3 cellular contexts compared by ENCODE assay signal in the genomic region with DNA sequence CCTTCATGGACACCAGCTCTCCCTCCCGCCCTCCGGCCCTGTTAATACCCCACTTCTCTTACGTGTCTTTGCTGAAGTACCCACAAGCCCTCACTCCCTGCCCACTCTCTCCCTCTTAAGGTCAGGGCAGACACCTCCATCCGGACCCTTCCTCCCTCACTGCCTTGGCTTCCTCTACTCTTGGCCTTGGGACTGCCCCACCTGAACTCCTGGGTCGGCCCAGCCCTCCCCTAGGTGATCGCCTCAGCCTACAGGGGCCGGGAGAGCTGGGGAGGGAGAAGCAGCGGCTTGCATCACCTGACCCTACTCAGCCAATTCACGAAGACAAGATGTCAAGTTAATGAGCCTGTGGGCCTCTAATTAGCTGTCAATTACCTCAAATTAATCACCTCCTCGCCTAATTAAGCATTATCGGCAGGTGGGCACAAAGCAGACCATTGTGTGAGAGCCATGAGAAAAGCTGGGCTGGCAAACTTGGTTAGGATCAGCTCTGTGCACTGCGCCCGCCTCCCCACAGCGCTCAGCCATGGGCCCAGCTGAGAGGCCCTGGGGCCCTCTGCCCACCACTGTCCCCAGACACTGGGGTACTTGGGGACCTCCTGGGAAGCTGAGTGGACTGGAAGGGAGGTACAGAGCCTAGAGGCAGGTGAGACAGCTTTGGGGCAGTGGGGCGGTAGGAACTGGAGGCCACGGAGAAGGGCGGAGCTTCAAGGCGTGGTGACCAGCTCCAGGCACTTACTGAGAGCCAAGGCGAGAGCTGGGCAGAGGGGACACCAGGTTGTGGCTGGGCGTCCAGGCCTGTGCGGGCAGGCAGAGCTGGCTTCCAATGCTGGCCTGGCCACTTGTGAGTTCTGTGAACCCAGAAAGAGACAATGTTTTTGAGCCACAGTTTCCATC.
A peak's percentile ranks its signal among the peaks of the same experiment; 100 is the strongest.
TF ChIP-seq lines count a peak whose summit lies in the region.

No MANE protein-coding gene starts in this region.

TF ChIP-seq in GM23338, 12 proteins besides CTCF, POLR2A, EP300 and RAD21 (continues in another document):
- TF ChIP-seq ZNF462 (CRISPR knock-in tag; IDR thresholded peaks at IDR 0.05) (no peak), NANOG (IDR thresholded peaks at IDR 0.05; ENCODE audit: borderline replicate concordance) (no peak), ZNF114 (CRISPR knock-in tag; IDR thresholded peaks at IDR 0.05) (no peak)

TF ChIP-seq in IMR-90, 13 proteins besides CTCF, POLR2A, EP300 and RAD21:
- TF ChIP-seq BHLHE40 (IDR thresholded peaks at IDR 0.05; ENCODE audit: low read depth, low read length): no peak
- no peak for TF ChIP-seq CHD1 (IDR thresholded peaks at IDR 0.05; ENCODE audit: low read depth, low read length)
- TF ChIP-seq ELK1 (IDR thresholded peaks at IDR 0.05; ENCODE audit: borderline replicate concordance, low read depth, low read length): no peak
- TF ChIP-seq SMC3 (IDR thresholded peaks at IDR 0.05; ENCODE audit: low read depth, low read length): no peak
- no peak for TF ChIP-seq RCOR1 (IDR thresholded peaks at IDR 0.05; ENCODE audit: insufficient replicate concordance, low read length)
- TF ChIP-seq MAFK (IDR thresholded peaks at IDR 0.05; ENCODE audit: low read depth, low read length): no peak
- TF ChIP-seq MAZ (IDR thresholded peaks at IDR 0.05; ENCODE audit: borderline replicate concordance, low read depth, low read length): no peak
- TF ChIP-seq NFE2L2 (IDR thresholded peaks at IDR 0.05; ENCODE audit: low read depth, low read length): no peak
- TF ChIP-seq RFX5 (IDR thresholded peaks at IDR 0.05; ENCODE audit: low read depth, low read length): no peak
- TF ChIP-seq FOS (IDR thresholded peaks at IDR 0.05; ENCODE audit: low read depth, low read length): no peak
- no peak for TF ChIP-seq MXI1 (IDR thresholded peaks at IDR 0.05; ENCODE audit: borderline replicate concordance, low read depth, low read length)
- no peak for TF ChIP-seq CEBPB (IDR thresholded peaks at IDR 0.05; ENCODE audit: low read depth, low read length)
- TF ChIP-seq USF2 (IDR thresholded peaks at IDR 0.05; ENCODE audit: low read depth, low read length): no peak

TF ChIP-seq in WTC11, 78 proteins besides CTCF, POLR2A, EP300 and RAD21:
- TF ChIP-seq USF2 (CRISPR knock-in tag; IDR thresholded peaks at IDR 0.05): peak; percentile 38
- TF ChIP-seq, protein P1, sequence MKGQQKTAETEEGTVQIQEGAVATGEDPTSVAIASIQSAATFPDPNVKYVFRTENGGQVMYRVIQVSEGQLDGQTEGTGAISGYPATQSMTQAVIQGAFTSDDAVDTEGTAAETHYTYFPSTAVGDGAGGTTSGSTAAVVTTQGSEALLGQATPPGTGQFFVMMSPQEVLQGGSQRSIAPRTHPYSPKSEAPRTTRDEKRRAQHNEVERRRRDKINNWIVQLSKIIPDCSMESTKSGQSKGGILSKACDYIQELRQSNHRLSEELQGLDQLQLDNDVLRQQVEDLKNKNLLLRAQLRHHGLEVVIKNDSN (CRISPR knock-in tag; IDR thresholded peaks at IDR 0.05): no peak
